Comparison of ENCODE assay signal across 21 cellular contexts in genomic region chr4:174324725-174325124, GRCh38. TPM values are rescaled to one million over a fixed set of nuclear protein-coding genes. Genes with fewer than 3 reads are reported as not detected.
A peak's percentile ranks its signal among the peaks of the same experiment; 100 is the strongest.
DNase-seq lines count a peak whose midpoint lies in the region; ATAC-seq, FAIRE-seq and TF ChIP-seq lines count a peak whose summit lies in the region.
"Had no signal": no experiment of that assay in that cellular context is flagged by ENCODE, and none has a peak within 500 bp of the region (broad histone marks: within the 10 kb centered on the region; RNA-seq: fewer than 3 reads in every experiment).

No MANE protein-coding gene starts in this region.

- H3K4me1 ChIP-seq in IMR-90 (ENCODE audit: control insufficient read depth, insufficient read depth, low read length) (no peaks in the 10 kb centered on the region), GM23338 (ENCODE audit: insufficient read depth) (no peaks in the 10 kb centered on the region), HAP-1 (no peaks in the 10 kb centered on the region), kidney (ENCODE audit: control insufficient read depth in 1 of 2, insufficient read depth in 1 of 2, low read depth in 1 of 2, low read length in 2 of 2) (no peaks in the 10 kb centered on the region)

- no peak overlapping the region for H3K23ac ChIP-seq in IMR-90 (ENCODE audit: low read depth, low read length)

- FAIRE-seq in kidney (lab: Jason Lieb, UNC) = no peak
- FAIRE-seq: islet of Langerhans had no signal

- H2AK9ac ChIP-seq in IMR-90 (replicated peaks; ENCODE audit: low read depth, low read length, poor library complexity) = no peak overlapping the region

- H4K8ac ChIP-seq in IMR-90 (ENCODE audit: low read depth in 2 of 2, low read length in 2 of 2) = no peak overlapping the region

- no peaks in the 10 kb centered on the region for H3K9me3 ChIP-seq in IMR-90 (ENCODE audit: control insufficient read depth, insufficient read depth, low read length)
- H3K9me3 ChIP-seq in HAP-1 = no peaks in the 10 kb centered on the region
- no peaks in the 10 kb centered on the region for H3K9me3 ChIP-seq in kidney (ENCODE audit: control insufficient read depth in 1 of 2, low read length in 2 of 2)

- H2BK120ac ChIP-seq in IMR-90 (ENCODE audit: low read depth, low read length) = no peak overlapping the region

- no TSS peak for BruUV-seq in IMR-90 (replicated peaks; lab: Mats Ljungman, UMichigan)

- H3K36me3 ChIP-seq in IMR-90 (ENCODE audit: control insufficient read depth, insufficient read depth, low read length) = no peaks in the 10 kb centered on the region
- no peaks in the 10 kb centered on the region for H3K36me3 ChIP-seq in GM23338 (ENCODE audit: insufficient read depth)
- H3K36me3 ChIP-seq in HAP-1 (replicated peaks) = no peaks in the 10 kb centered on the region
- H3K36me3 ChIP-seq in kidney (ENCODE audit: control insufficient read depth in 1 of 2, insufficient read depth in 2 of 2, low read length in 2 of 2) = no peaks in the 10 kb centered on the region

- H3K79me1 ChIP-seq in IMR-90 (ENCODE audit: low read depth in 1 of 2, low read length in 2 of 2) = no peaks in the 10 kb centered on the region

- H2BK15ac ChIP-seq in IMR-90 (ENCODE audit: low read depth, low read length) = no peak overlapping the region

- H3K27me3 ChIP-seq in IMR-90 (ENCODE audit: control insufficient read depth, insufficient read depth, low read length) (no peaks in the 10 kb centered on the region), GM23338 (ENCODE audit: insufficient read depth) (no peaks in the 10 kb centered on the region), HAP-1 (ENCODE audit: low read depth) (no peaks in the 10 kb centered on the region)
- H3K27me3 ChIP-seq: hepatocyte had no signal

- H3F3A ChIP-seq in GM23338 (replicated peaks; ENCODE audit: low read depth) = no peaks in the 10 kb centered on the region

- no peak overlapping the region for H3K4me3 Mint-ChIP-seq in GM23338

- H3K9me1 ChIP-seq in IMR-90 (ENCODE audit: insufficient read depth, low read length) = no peaks in the 10 kb centered on the region

- H3K79me2 ChIP-seq in GM23338 (replicated peaks; ENCODE audit: insufficient read depth) = no peaks in the 10 kb centered on the region
- H3K79me2 ChIP-seq: hepatocyte had no signal

- no peak overlapping the region for H4K5ac ChIP-seq in IMR-90 (ENCODE audit: low read depth, low read length)

- TF ChIP-seq CTCF in IMR-90 (conservative IDR thresholded peaks at IDR 0.05; ENCODE audit: low read depth, low read length) (no peak), foreskin fibroblast (IDR thresholded peaks at IDR 0.05; ENCODE audit: low read depth, low read length) (no peak), GM23338 (conservative IDR thresholded peaks at IDR 0.05; ENCODE audit: low read depth in 2 of 2) (no peak), kidney (IDR thresholded peaks at IDR 0.05; ENCODE audit: borderline replicate concordance, extremely low read depth, insufficient read depth) (no peak)

- H3K9me2 ChIP-seq in GM23338 (ENCODE audit: insufficient read depth) = no peaks in the 10 kb centered on the region

- H3K27ac ChIP-seq in IMR-90 (ENCODE audit: insufficient read depth, low read length) = no peak overlapping the region
- no peak overlapping the region for H3K27ac ChIP-seq in GM23338 (ENCODE audit: low read depth)
- no peak overlapping the region for H3K27ac ChIP-seq in kidney (ENCODE audit: low read depth in 2 of 2, low read length in 2 of 2)
- H3K27ac ChIP-seq: coronary artery, hepatocyte, KMS-11 had no signal

- H2AK5ac ChIP-seq in IMR-90 (ENCODE audit: low read depth, low read length) = no peak overlapping the region

- H2BK5ac ChIP-seq in IMR-90 (ENCODE audit: low read depth, low read length, poor library complexity, severe bottlenecking) = no peak overlapping the region

- H3K36me3 Mint-ChIP-seq in GM23338 (ENCODE audit: low read depth) = no peaks in the 10 kb centered on the region
- H3K36me3 Mint-ChIP-seq: activated naive CD4-positive, alpha-beta T cell treated with anti-CD3 and anti-CD28 coated beads, Interleukin-2, amount 50 U/mL, for 72 hours had no signal

- POLR2A ChIA-PET in IMR-90 (lab: Charles Lee; ENCODE audit: unreplicated experiment) = no interaction called here

- TF ChIP-seq RAD21 in IMR-90 (IDR thresholded peaks at IDR 0.05; ENCODE audit: low read length) = no peak

- no peak overlapping the region for H3K56ac ChIP-seq in IMR-90 (ENCODE audit: extremely low read depth, insufficient read depth, low read length)

- H3K4me1 Mint-ChIP-seq in GM23338 = no peaks in the 10 kb centered on the region

- H3K4ac ChIP-seq in IMR-90 (ENCODE audit: low read depth, low read length) = no peak overlapping the region

- no peak overlapping the region for H3K4me3 ChIP-seq in IMR-90 (ENCODE audit: insufficient read depth, low read depth, low read length)
- H3K4me3 ChIP-seq in foreskin fibroblast (ENCODE audit: low read depth in 1 of 2, low read length in 2 of 2) = no peak overlapping the region
- no peak overlapping the region for H3K4me3 ChIP-seq in GM23338
- H3K4me3 ChIP-seq in HAP-1 = no peak overlapping the region
- H3K4me3 ChIP-seq in kidney (ENCODE audit: low read length in 2 of 2) = no peak overlapping the region
- H3K4me3 ChIP-seq: coronary artery, hepatocyte, lung had no signal

- ATAC-seq in IMR-90 (ENCODE audit: low read depth) (no peak), GM23338 (no peak), SK-N-SH treated with all-trans-retinoic acid at 6 μM for 48 hours (no peak)
- ATAC-seq: activated naive CD4-positive, alpha-beta T cell treated with anti-CD3 and anti-CD28 coated beads, Interleukin-2, amount 50 U/mL, for 72 hours; right cardiac atrium had no signal

- no peak overlapping the region for H4K91ac ChIP-seq in IMR-90 (ENCODE audit: insufficient read depth, low read depth, low read length)

- in situ Hi-C loops in IMR-90 (cut with MboI; ENCODE audit: low sequenced_read_pairs) (loop anchor here (25.0 kb wide), 1 partner anchor 812 kb away; no protein-coding TSS in a partner anchor), HAP-1 (cut with MboI; ENCODE audit: low sequenced_read_pairs) (no loop called here)

- H2BK20ac ChIP-seq in IMR-90 (ENCODE audit: low read depth, low read length) = no peak overlapping the region

- H4K20me1 ChIP-seq in IMR-90 (ENCODE audit: insufficient read depth, low read length) (no peaks in the 10 kb centered on the region), GM23338 (replicated peaks; ENCODE audit: insufficient read depth) (no peaks in the 10 kb centered on the region)

- H3K4me2 ChIP-seq in IMR-90 (ENCODE audit: low read depth, low read length) = no peak overlapping the region
- no peak overlapping the region for H3K4me2 ChIP-seq in GM23338
- H3K4me2 ChIP-seq: hepatocyte, KMS-11 had no signal

- intact Hi-C loops in IMR-90 (cut with micrococcal nuclease) (no loop called here), kidney (cut with DNase I) (no loop called here)

- H3K9ac ChIP-seq in IMR-90 (ENCODE audit: low read depth, low read length) (no peak overlapping the region), kidney (ENCODE audit: low read length in 2 of 2) (no peak overlapping the region)
- H3K9ac ChIP-seq: KMS-11 had no signal

- no peak overlapping the region for H3K18ac ChIP-seq in IMR-90 (ENCODE audit: low read depth, low read length)

- DNase-seq in DMS 273 (lab: John Stamatoyannopoulos, UW; ENCODE audit: unreplicated experiment) (peak; percentile 38), IMR-90 (peak; percentile 52), amniotic epithelial cell (ENCODE audit: low read depth) (peak; percentile 83), foreskin fibroblast (peak; percentile 55 to 67), GM23338 (ENCODE audit: low spot score) (no peak), HAP-1 (ENCODE audit: low spot score in 2 of 2) (no peak), kidney (no peak)
- DNase-seq: GF-D8; NCI-H1092; NCI-H2029 treated with DMSO at 0.1 percent for 48 hours; NCI-H510A treated with DMSO at 0.1 percent for 48 hours; right cardiac atrium; stimulated activated CD4-positive, alpha-beta T cell treated with anti-CD3 and anti-CD28 coated beads, Interleukin-15, amount 100 ng/mL, for 24 hours; SW 1271 had no signal

- H3K14ac ChIP-seq in IMR-90 (replicated peaks; ENCODE audit: low read depth, low read length) = no peak overlapping the region

- dilution Hi-C loops in IMR-90 (cut with HindIII; ENCODE audit: low sequenced_read_pairs, unreplicated experiment) = no loop called here

- no CpG with 5 or more reads among the region's 2 CpGs for WGBS in IMR-90 (ENCODE audit: extremely low coverage in 2 of 2, insufficient read length in 1 of 2), 2 experiments

- H3K27ac Mint-ChIP-seq in GM23338 = no peak overlapping the region
- H3K27ac Mint-ChIP-seq: activated naive CD4-positive, alpha-beta T cell treated with anti-CD3 and anti-CD28 coated beads, Interleukin-2, amount 50 U/mL, for 72 hours had no signal

- H3K27me3 Mint-ChIP-seq in GM23338 (ENCODE audit: insufficient read depth, low read depth, poor library complexity) = no peaks in the 10 kb centered on the region

- CTCF ChIA-PET in IMR-90 (lab: Yijun Ruan, JAX) = interaction anchor here (1.1 kb wide), 1 partner anchor 11 kb away, joined by 3 read pairs; no protein-coding TSS in a partner anchor

- no peak for TF ChIP-seq POLR2A in IMR-90 (IDR thresholded peaks at IDR 0.05; ENCODE audit: low read depth, low read length)

- no peaks in the 10 kb centered on the region; the same call in 2 of the 3 replicates for H3K9me3 Mint-ChIP-seq in GM23338
- H3K9me3 Mint-ChIP-seq: activated naive CD4-positive, alpha-beta T cell treated with anti-CD3 and anti-CD28 coated beads, Interleukin-2, amount 50 U/mL, for 72 hours had no signal

- H2AFZ ChIP-seq in IMR-90 (replicated peaks; ENCODE audit: low read length, poor library complexity) = no peak overlapping the region
- no peak overlapping the region for H2AFZ ChIP-seq in GM23338
- H2AFZ ChIP-seq: hepatocyte had no signal

TF ChIP-seq in GM23338, 12 proteins besides CTCF, POLR2A, EP300 and RAD21 (continues in another document):
- no peak for TF ChIP-seq ZNF331 (CRISPR knock-in tag; IDR thresholded peaks at IDR 0.05; ENCODE audit: low read depth)

RNA-seq across cellular contexts. Expression of gene CEP44, which starts 41.0 kb away (rescaled TPM):
- total RNA-seq in IMR-90 (2012; rRNA removed) = 9.5 and 15.8 TPM in 2 replicates
- polyA plus RNA-seq in IMR-90 (2012; rRNA removed) = 1.9 and 3.5 TPM in 2 replicates
- 0.41 and 1.2 TPM in 2 replicates for polyA plus RNA-seq in IMR-90 (2012; cell fraction: cytosol; rRNA removed)
- 0.94 and 6.8 TPM in 2 replicates for polyA plus RNA-seq in IMR-90 (2012; cell fraction: nucleus; rRNA removed; ENCODE audit: low replicate concordance)
- 17.4 and 20.4 TPM in 2 replicates for total RNA-seq in GM23338 (2014; rRNA removed; shearing (Covaris generic))
- 9.6 and 12.1 TPM in 2 replicates for polyA plus RNA-seq in GM23338 (2016; fragmentation: Nextera tagmentation; extraction: Ambion mirVana)
- total RNA-seq in kidney = 14.7 TPM
- polyA plus RNA-seq in kidney (ENCODE audit: insufficient read depth, low read depth, low replicate concordance) = 5.0 TPM

RNA-seq across cellular contexts. Expression of gene FBXO8, which starts 41.3 kb away (rescaled TPM):
- total RNA-seq in IMR-90 (2012; rRNA removed) = 23.9 and 25.6 TPM in 2 replicates
- polyA plus RNA-seq in IMR-90 (2012; rRNA removed) = 10.4 and 11.3 TPM in 2 replicates
- polyA plus RNA-seq in IMR-90 (2012; cell fraction: cytosol; rRNA removed) = 7.9 and 8.1 TPM in 2 replicates
- polyA plus RNA-seq in IMR-90 (2012; cell fraction: nucleus; rRNA removed; ENCODE audit: low replicate concordance) = 2.5 and 8.0 TPM in 2 replicates
- total RNA-seq in GM23338 (2014; rRNA removed; shearing (Covaris generic)) = 7.9 and 9.4 TPM in 2 replicates
- polyA plus RNA-seq in GM23338 (2016; fragmentation: Nextera tagmentation; extraction: Ambion mirVana) = 5.4 and 5.8 TPM in 2 replicates
- 35.3 TPM for total RNA-seq in kidney
- 36.3 TPM for polyA plus RNA-seq in kidney (ENCODE audit: insufficient read depth, low read depth, low replicate concordance)

Comparison
In these comparisons a context has a peak if more than half of its experiments do, and no peak if none do; other contexts are left out.
1. DNase-seq: peak in DMS 273 (single experiment), IMR-90 (single experiment), amniotic epithelial cell (single experiment) and foreskin fibroblast (2 of 2); none in GM23338 (single experiment), HAP-1 (0 of 2) and kidney (single experiment).